ENCODE assay signal across 29 cellular contexts in the genomic region with DNA sequence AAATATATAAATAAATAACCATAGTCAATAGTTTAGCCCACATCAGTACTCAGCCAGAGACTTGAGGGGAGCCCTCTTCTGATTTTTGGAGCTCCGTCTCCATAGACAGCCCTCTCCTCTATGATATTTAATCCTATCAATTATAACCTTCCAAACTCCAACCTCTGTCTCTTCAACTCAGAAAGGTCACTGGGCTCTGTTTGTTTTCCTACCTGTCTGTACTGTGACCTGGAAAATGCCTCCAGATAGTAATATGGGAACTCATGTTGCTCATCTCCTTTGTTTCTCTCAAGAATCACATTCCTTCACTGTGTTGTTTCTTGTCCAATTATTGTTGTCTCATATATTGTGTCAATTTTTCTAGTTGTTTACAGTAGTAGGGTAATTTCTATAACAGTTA.
DNase-seq lines count a peak whose midpoint lies in the region; ATAC-seq and TF ChIP-seq lines count a peak whose summit lies in the region.
"Had no signal": no experiment of that assay in that cellular context is flagged by ENCODE, and none has a peak within 500 bp of the region (broad histone marks: within the 10 kb centered on the region; RNA-seq: fewer than 3 reads in every experiment).

No MANE protein-coding gene starts in this region.

- peaks cover 25% of the 10 kb centered on the region for H3K36me3 Mint-ChIP-seq in activated naive CD8-positive, alpha-beta T cell treated with anti-CD3 and anti-CD28 coated beads for 36 hours
- H3K36me3 Mint-ChIP-seq in activated naive CD8-positive, alpha-beta T cell treated with anti-CD3 and anti-CD28 coated beads, Interleukin-2, amount 50 U/mL, for 24 hours (ENCODE audit: low read depth), result peaks cover 21% of the 10 kb centered on the region
- peaks cover 10% of the 10 kb centered on the region for H3K36me3 Mint-ChIP-seq in progenitor cell of endocrine pancreas (ENCODE audit: insufficient read depth)
- H3K36me3 Mint-ChIP-seq: CD14-positive monocyte had no signal

- no peak overlapping the region for H3K4me3 Mint-ChIP-seq in activated naive CD8-positive, alpha-beta T cell treated with anti-CD3 and anti-CD28 coated beads for 36 hours
- H3K4me3 Mint-ChIP-seq in activated naive CD8-positive, alpha-beta T cell treated with anti-CD3 and anti-CD28 coated beads, Interleukin-2, amount 50 U/mL, for 24 hours, result no peak overlapping the region
- H3K4me3 Mint-ChIP-seq in progenitor cell of endocrine pancreas (ENCODE audit: low read depth), result no peak overlapping the region
- H3K4me3 Mint-ChIP-seq: B cell; CD14-positive monocyte; CD4-positive, alpha-beta memory T cell; CD4-positive, alpha-beta T cell; CD4-positive, CD25-positive, alpha-beta regulatory T cell; CD8-positive, alpha-beta memory T cell; CD8-positive, alpha-beta T cell had no signal

- no peak for DNase-seq in activated naive CD8-positive, alpha-beta T cell treated with anti-CD3 and anti-CD28 coated beads for 36 hours
- DNase-seq in activated naive CD8-positive, alpha-beta T cell treated with anti-CD3 and anti-CD28 coated beads, Interleukin-2, amount 50 U/mL, for 24 hours, result no peak
- DNase-seq in left lobe of liver (ENCODE audit: low spot score) (no peak), progenitor cell of endocrine pancreas (ENCODE audit: low spot score, unreplicated experiment) (no peak), RPMI8226 (no peak)
- DNase-seq: 8988T; ACHN; AML-193; BE2C; C1 segment of cervical spinal cord; Caco-2; Calu3; CD4-positive, alpha-beta memory T cell; CD4-positive, alpha-beta T cell; CD4-positive, CD25-positive, alpha-beta regulatory T cell; CD8-positive, alpha-beta memory T cell; CD8-positive, alpha-beta T cell; COR-L47; DMS 273 treated with DMSO at 0.1 percent for 48 hours; DMS153; DMS53; DMS79; DMS79 treated with DMSO at 0.1 percent for 48 hours; DND-41; EL had no signal

- H3K27me3 Mint-ChIP-seq in activated naive CD8-positive, alpha-beta T cell treated with anti-CD3 and anti-CD28 coated beads for 36 hours, result no peaks in the 10 kb centered on the region
- H3K27me3 Mint-ChIP-seq in activated naive CD8-positive, alpha-beta T cell treated with anti-CD3 and anti-CD28 coated beads, Interleukin-2, amount 50 U/mL, for 24 hours, result no peaks in the 10 kb centered on the region
- H3K27me3 Mint-ChIP-seq in progenitor cell of endocrine pancreas, result no peaks in the 10 kb centered on the region
- H3K27me3 Mint-ChIP-seq: B cell; CD4-positive, alpha-beta memory T cell; CD4-positive, alpha-beta T cell; CD4-positive, CD25-positive, alpha-beta regulatory T cell; CD8-positive, alpha-beta memory T cell had no signal

- TF ChIP-seq CTCF in progenitor cell of endocrine pancreas (IDR thresholded peaks at IDR 0.05; ENCODE audit: unreplicated experiment), result no peak

- ATAC-seq in activated naive CD8-positive, alpha-beta T cell treated with anti-CD3 and anti-CD28 coated beads, Interleukin-2, amount 50 U/mL, for 24 hours, result no peak
- peak; percentile 60 for ATAC-seq in left lobe of liver
- no peak for ATAC-seq in HG03097 (IDR thresholded peaks at IDR 0.05; ENCODE audit: low FRiP score, unreplicated experiment)
- ATAC-seq: A549; CD8-positive, alpha-beta T cell had no signal

- H3K27ac Mint-ChIP-seq in activated naive CD8-positive, alpha-beta T cell treated with anti-CD3 and anti-CD28 coated beads for 36 hours, result peak overlapping the region; percentile 49
- no peak overlapping the region for H3K27ac Mint-ChIP-seq in activated naive CD8-positive, alpha-beta T cell treated with anti-CD3 and anti-CD28 coated beads, Interleukin-2, amount 50 U/mL, for 24 hours
- H3K27ac Mint-ChIP-seq in progenitor cell of endocrine pancreas, result peak overlapping the region; percentile 23
- H3K27ac Mint-ChIP-seq: B cell; CD14-positive monocyte; CD4-positive, alpha-beta T cell; CD4-positive, CD25-positive, alpha-beta regulatory T cell; CD8-positive, alpha-beta T cell had no signal

- H3K4me1 Mint-ChIP-seq in activated naive CD8-positive, alpha-beta T cell treated with anti-CD3 and anti-CD28 coated beads for 36 hours, result peaks cover 6% of the 10 kb centered on the region
- peaks cover 8% of the 10 kb centered on the region for H3K4me1 Mint-ChIP-seq in activated naive CD8-positive, alpha-beta T cell treated with anti-CD3 and anti-CD28 coated beads, Interleukin-2, amount 50 U/mL, for 24 hours
- H3K4me1 Mint-ChIP-seq in progenitor cell of endocrine pancreas (ENCODE audit: low read depth), result peaks cover 13% of the 10 kb centered on the region
- H3K4me1 Mint-ChIP-seq: B cell, CD14-positive monocyte had no signal

- H3K9me3 Mint-ChIP-seq in activated naive CD8-positive, alpha-beta T cell treated with anti-CD3 and anti-CD28 coated beads for 36 hours, result peaks cover 14% of the 10 kb centered on the region
- peaks cover 21% of the 10 kb centered on the region for H3K9me3 Mint-ChIP-seq in activated naive CD8-positive, alpha-beta T cell treated with anti-CD3 and anti-CD28 coated beads, Interleukin-2, amount 50 U/mL, for 24 hours
- H3K9me3 Mint-ChIP-seq in progenitor cell of endocrine pancreas (ENCODE audit: low read depth), result peaks cover 22% of the 10 kb centered on the region
